Comparison of ENCODE assay signal across 1 cellular context in the genomic region with DNA sequence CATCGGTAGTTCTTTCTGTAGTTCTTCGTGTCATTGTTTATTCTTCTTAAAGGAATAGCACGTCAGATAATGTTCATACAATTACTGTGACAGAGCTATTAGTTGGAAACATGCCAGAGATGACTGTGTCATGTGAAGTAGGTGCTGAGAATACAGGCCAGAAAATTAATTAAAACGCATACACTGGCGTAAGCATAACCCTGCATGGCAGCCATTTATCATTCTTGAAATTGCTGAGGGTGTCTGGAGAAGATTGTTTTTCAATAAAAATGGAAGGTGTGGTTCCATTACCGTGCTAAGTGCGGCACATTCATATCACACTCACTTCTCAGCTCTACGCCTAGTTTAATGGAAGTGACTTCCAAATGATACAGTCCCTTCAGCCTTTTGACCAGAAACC.
TF ChIP-seq lines count a peak whose summit lies in the region.

No MANE protein-coding gene starts in this region.

TF ChIP-seq in K562, 482 proteins besides CTCF, POLR2A, EP300 and RAD21 (continued from another document):
- TF ChIP-seq, protein P1, sequence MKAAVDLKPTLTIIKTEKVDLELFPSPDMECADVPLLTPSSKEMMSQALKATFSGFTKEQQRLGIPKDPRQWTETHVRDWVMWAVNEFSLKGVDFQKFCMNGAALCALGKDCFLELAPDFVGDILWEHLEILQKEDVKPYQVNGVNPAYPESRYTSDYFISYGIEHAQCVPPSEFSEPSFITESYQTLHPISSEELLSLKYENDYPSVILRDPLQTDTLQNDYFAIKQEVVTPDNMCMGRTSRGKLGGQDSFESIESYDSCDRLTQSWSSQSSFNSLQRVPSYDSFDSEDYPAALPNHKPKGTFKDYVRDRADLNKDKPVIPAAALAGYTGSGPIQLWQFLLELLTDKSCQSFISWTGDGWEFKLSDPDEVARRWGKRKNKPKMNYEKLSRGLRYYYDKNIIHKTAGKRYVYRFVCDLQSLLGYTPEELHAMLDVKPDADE (conservative IDR thresholded peaks at IDR 0.05; ENCODE audit: control insufficient read depth, low read depth, low read length) = no peak
TF ChIP-seq in K562: peak in this region for 1.
